Comparison of ENCODE assay signal across 29 cellular contexts in the genomic region with DNA sequence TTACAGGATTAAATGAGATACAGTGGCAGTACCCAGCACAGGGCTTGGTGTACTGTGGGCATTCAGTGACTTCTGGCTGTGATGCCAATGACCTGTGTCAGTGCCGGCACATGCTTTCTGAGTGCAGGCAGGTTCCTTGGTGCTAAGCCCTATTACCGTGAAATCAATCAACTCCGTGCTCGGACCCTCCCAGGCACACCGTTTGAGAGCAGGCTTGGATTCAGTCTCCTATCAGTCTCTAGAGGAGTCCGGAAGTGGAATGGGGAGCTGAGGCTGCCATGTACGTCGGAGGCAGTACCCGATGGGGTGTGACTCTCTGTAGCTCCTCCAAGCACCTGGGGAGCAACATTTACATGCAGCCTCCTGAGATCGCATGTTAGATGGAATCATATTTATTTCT. TPM values are rescaled to one million over a fixed set of nuclear protein-coding genes. Genes with fewer than 3 reads are reported as not detected.
"Had no signal": no experiment of that assay in that cellular context is flagged by ENCODE, and none has a peak within 500 bp of the region (broad histone marks: within the 10 kb centered on the region; RNA-seq: fewer than 3 reads in every experiment).

No MANE protein-coding gene starts in this region.

- DNase-seq: activated CD4-positive, alpha-beta T cell treated with anti-CD3 and anti-CD28 coated beads for 48 hours; activated CD4-positive, alpha-beta T cell treated with anti-CD3 and anti-CD28 coated beads, Interleukin-2, amount 50 U/mL, for 48 hours; activated CD8-positive, alpha-beta memory T cell treated with anti-CD3 and anti-CD28 coated beads for 24 hours; activated effector memory CD4-positive, alpha-beta T cell treated with Interleukin-2 at 50 U/mL for 16 hours; activated naive CD4-positive, alpha-beta T cell treated with anti-CD3 and anti-CD28 coated beads for 36 hours; activated naive CD8-positive, alpha-beta T cell treated with anti-CD3 and anti-CD28 coated beads for 36 hours; adrenal gland; effector memory CD8-positive, alpha-beta T cell; gastrocnemius medialis; glutamatergic neuron; left ventricle myocardium inferior; naive B cell; nephron progenitor cell; right lobe of liver; stimulated activated CD4-positive, alpha-beta T cell treated with anti-CD3 and anti-CD28 coated beads, Interleukin-4, amount 100 ng/mL, for 1 hour; T-helper 17 cell; T1000; WERI-Rb-1 had no signal

- H3K27ac ChIP-seq: left ventricle myocardium inferior, neutrophil, right lobe of liver, WERI-Rb-1 had no signal

- ATAC-seq: activated CD4-positive, CD25-positive, alpha-beta regulatory T cell treated with anti-CD3 and anti-CD28 coated beads, Interleukin-2, amount 50 U/mL, for 24 hours; effector memory CD8-positive, alpha-beta T cell; T-helper 17 cell had no signal

- H3K4me3 ChIP-seq: gastrocnemius medialis, left ventricle myocardium inferior, lung, right lobe of liver had no signal

- H3K27me3 ChIP-seq: right lobe of liver had no signal

- H3K9me3 ChIP-seq: adrenal gland, gastrocnemius medialis, neutrophil, right lobe of liver had no signal

- H3K36me3 ChIP-seq: adrenal gland, gastrocnemius medialis, left ventricle myocardium inferior, neutrophil, right lobe of liver, WERI-Rb-1 had no signal

RNA-seq across cellular contexts. Expression of a gene that starts 42.6 kb away (rescaled TPM):
- total RNA-seq: activated naive CD4-positive, alpha-beta T cell treated with anti-CD3 and anti-CD28 coated beads for 36 hours; activated naive CD8-positive, alpha-beta T cell treated with anti-CD3 and anti-CD28 coated beads for 36 hours; bronchial epithelial cell; gastrocnemius medialis; left ventricle myocardium inferior; lung; mesothelial cell of epicardium; osteocyte; posterior vena cava; renal cortical epithelial cell; right lobe of liver; skeletal muscle tissue; subcutaneous adipose tissue; T-helper 17 cell; ureter had no signal
- polyA plus RNA-seq: lung had no signal
